9 cellular contexts compared by ENCODE assay signal in the genomic region with DNA sequence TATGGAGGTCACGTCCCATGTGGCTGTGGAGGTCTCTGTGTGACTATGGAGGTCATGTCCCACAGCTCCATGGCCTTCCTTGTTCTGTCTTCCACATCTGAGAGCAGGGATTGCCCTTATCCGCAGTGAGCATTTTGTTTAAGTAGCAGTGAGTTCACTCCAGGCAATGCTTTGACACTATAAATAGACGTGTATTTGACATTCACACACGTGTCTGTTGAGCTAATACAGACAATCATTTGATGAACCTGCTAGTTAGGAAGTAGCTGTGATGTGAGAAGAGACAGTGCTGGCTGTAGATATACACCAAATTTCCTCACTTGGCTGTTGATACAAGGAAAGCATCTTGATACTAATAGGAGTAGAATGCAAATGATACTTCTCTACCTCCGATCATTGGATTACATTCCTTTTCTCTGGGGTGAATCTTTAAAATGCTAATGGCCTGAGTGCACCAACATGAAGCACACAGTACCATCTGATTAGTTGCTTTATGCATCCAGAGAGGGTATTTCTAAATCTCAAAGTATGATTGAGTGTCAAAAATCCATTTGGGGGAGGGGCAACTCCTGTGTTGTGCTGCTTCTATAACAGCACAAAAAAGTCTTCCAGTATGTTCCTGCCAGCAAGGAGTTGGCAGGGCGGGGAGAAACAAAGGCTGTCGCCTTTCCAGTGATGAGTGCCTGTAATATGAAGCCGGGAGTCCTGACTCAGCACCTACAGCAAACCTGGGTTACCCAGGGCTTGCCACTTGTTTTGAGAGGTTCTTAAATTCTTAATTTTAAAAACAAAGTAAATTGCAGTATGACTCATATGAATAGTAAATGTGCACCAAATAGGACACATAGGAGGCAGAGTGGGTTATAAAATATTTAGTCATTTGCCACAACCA. TPM values are rescaled to one million over a fixed set of nuclear protein-coding genes. Genes with fewer than 3 reads are reported as not detected.
DNase-seq lines count a peak whose midpoint lies in the region; ATAC-seq, FAIRE-seq and TF ChIP-seq lines count a peak whose summit lies in the region.
"Had no signal": no experiment of that assay in that cellular context is flagged by ENCODE, and none has a peak within 500 bp of the region (broad histone marks: within the 10 kb centered on the region; RNA-seq: fewer than 3 reads in every experiment).

No MANE protein-coding gene starts in this region.

- TF ChIP-seq POLR2A in IMR-90 (IDR thresholded peaks at IDR 0.05; ENCODE audit: low read depth, low read length) = no peak

- no peak overlapping the region for H2BK120ac ChIP-seq in IMR-90 (ENCODE audit: low read depth, low read length)

- peak overlapping the region; percentile 1; the same call in 1 of the 2 replicates for H3K14ac ChIP-seq in IMR-90 (replicated peaks; ENCODE audit: low read depth, low read length)

- H3K27me3 ChIP-seq in IMR-90 (ENCODE audit: control insufficient read depth, insufficient read depth, low read length) (no peaks in the 10 kb centered on the region), astrocyte (ENCODE audit: insufficient read depth, low read length) (no peaks in the 10 kb centered on the region), keratinocyte (ENCODE audit: control insufficient read depth, extremely low read depth, insufficient read depth, low read length) (no peaks in the 10 kb centered on the region)

- peak overlapping the region; percentile 0; the same call in 1 of the 2 replicates for H3K27ac ChIP-seq in IMR-90 (ENCODE audit: insufficient read depth, low read length)
- H3K27ac ChIP-seq in astrocyte (ENCODE audit: low read depth, low read length) = peak overlapping the region; percentile 35
- H3K27ac ChIP-seq in keratinocyte (ENCODE audit: control insufficient read depth, insufficient read depth, low read length) = peak overlapping the region; percentile 45

- H3K18ac ChIP-seq in IMR-90 (ENCODE audit: low read depth, low read length) = no peak overlapping the region

- CTCF ChIA-PET in IMR-90 (lab: Yijun Ruan, JAX) = no interaction called here

- no peak for TF ChIP-seq RAD21 in IMR-90 (IDR thresholded peaks at IDR 0.05; ENCODE audit: low read length)

- peak overlapping the region; percentile 44 for H2AK9ac ChIP-seq in IMR-90 (replicated peaks; ENCODE audit: low read depth, low read length, poor library complexity)

- dilution Hi-C loops in IMR-90 (cut with HindIII; ENCODE audit: low sequenced_read_pairs, unreplicated experiment) (no loop called here), keratinocyte (cut with MboI; ENCODE audit: extremely low pct_ligation_motif_present, low sequenced_read_pairs) (no loop called here)

- H4K8ac ChIP-seq in IMR-90 (ENCODE audit: low read depth in 2 of 2, low read length in 2 of 2) = peak overlapping the region in 1 of 2 experiments; percentile 17; a peak in 1 of 4 replicates

- peaks cover 17 to 65% of the 10 kb centered on the region in 2 experiments for H3K79me1 ChIP-seq in IMR-90 (ENCODE audit: low read depth in 1 of 2, low read length in 2 of 2)

- peak overlapping the region; percentile 8; the same call in 1 of the 2 replicates for H3K4ac ChIP-seq in IMR-90 (ENCODE audit: low read depth, low read length)

- no peak overlapping the region; the same call in 1 of the 2 replicates for H3K56ac ChIP-seq in IMR-90 (ENCODE audit: extremely low read depth, insufficient read depth, low read length)

- in situ Hi-C loops in IMR-90 (cut with MboI; ENCODE audit: low sequenced_read_pairs) = no loop called here

- H3K9me3 ChIP-seq in IMR-90 (ENCODE audit: control insufficient read depth, insufficient read depth, low read length) (no peaks in the 10 kb centered on the region), astrocyte (ENCODE audit: insufficient read depth, low read depth, low read length) (no peaks in the 10 kb centered on the region), keratinocyte (ENCODE audit: control insufficient read depth, low read depth, low read length) (no peaks in the 10 kb centered on the region)

- no peaks in the 10 kb centered on the region for H3K27me3 Mint-ChIP-seq in astrocyte (ENCODE audit: low read depth, unreplicated experiment)
- no peaks in the 10 kb centered on the region for H3K27me3 Mint-ChIP-seq in stimulated activated memory B cell treated with anti-CD40 and anti-IgM and Interleukin-4, amounts not matched to agents 10 μg/mL and 1 μg/mL and 100 μg/mL, for 72 hours

- WGBS in IMR-90 (ENCODE audit: extremely low coverage in 2 of 2, insufficient read length in 1 of 2), 2 experiments = 7% methylated on average over 2 of the region's 8 CpGs; no CpG with 5 or more reads in 1 of the 2 experiments

- ATAC-seq in IMR-90 (ENCODE audit: low read depth) = peak; percentile 74
- ATAC-seq in stimulated activated memory B cell treated with anti-CD40 and anti-IgM and Interleukin-4, amounts not matched to agents 10 μg/mL and 1 μg/mL and 100 μg/mL, for 72 hours = no peak
- ATAC-seq in GM21367 (IDR thresholded peaks at IDR 0.05; ENCODE audit: unreplicated experiment) = no peak
- ATAC-seq in HG02840 (IDR thresholded peaks at IDR 0.05; ENCODE audit: low FRiP score, unreplicated experiment) = no peak

- BruUV-seq in IMR-90 (replicated peaks; lab: Mats Ljungman, UMichigan) = no TSS peak

- peak overlapping the region; percentile 48 for H2BK5ac ChIP-seq in IMR-90 (ENCODE audit: low read depth, low read length, poor library complexity, severe bottlenecking)

- TF ChIP-seq CTCF in IMR-90 (conservative IDR thresholded peaks at IDR 0.05; ENCODE audit: low read depth, low read length) (no peak), astrocyte (IDR thresholded peaks at IDR 0.05; ENCODE audit: insufficient read depth, low read depth, low read length) (no peak), keratinocyte (optimal IDR thresholded peaks at IDR 0.05 in 1 of 3, IDR thresholded peaks at IDR 0.05 in 1 of 3, conservative IDR thresholded peaks at IDR 0.05 in 1 of 3; ENCODE audit: extremely low read depth in 1 of 3, insufficient read depth in 2 of 3, low read length in 3 of 3) (no peak)

- H3K79me2 ChIP-seq in astrocyte (ENCODE audit: insufficient read depth, low read length) (peaks cover 100% of the 10 kb centered on the region), keratinocyte (ENCODE audit: control insufficient read depth, insufficient read depth, low read length) (peaks cover 100% of the 10 kb centered on the region)

- intact Hi-C loops in IMR-90 (cut with micrococcal nuclease) = loop anchor here (2.0 to 5.0 kb wide), 2 partner anchors 38 to 179 kb away; no protein-coding TSS in a partner anchor

- H4K5ac ChIP-seq in IMR-90 (ENCODE audit: low read depth, low read length) = no peak overlapping the region

- H3K4me1 ChIP-seq in IMR-90 (ENCODE audit: control insufficient read depth, insufficient read depth, low read length) = peaks cover 30% of the 10 kb centered on the region
- peaks cover 16% of the 10 kb centered on the region for H3K4me1 ChIP-seq in astrocyte (ENCODE audit: insufficient read depth, low read length)
- H3K4me1 ChIP-seq in keratinocyte (ENCODE audit: control insufficient read depth, extremely low read depth, insufficient read depth, low read length) = peaks cover 18% of the 10 kb centered on the region

- no peak overlapping the region for H2AFZ ChIP-seq in IMR-90 (replicated peaks; ENCODE audit: low read length, poor library complexity)
- no peak overlapping the region for H2AFZ ChIP-seq in astrocyte (ENCODE audit: low read depth, low read length)
- no peak overlapping the region for H2AFZ ChIP-seq in keratinocyte (ENCODE audit: control insufficient read depth, low read length)

- no peak overlapping the region; the same call in 1 of the 2 replicates for H3K9ac ChIP-seq in IMR-90 (ENCODE audit: low read depth, low read length)
- H3K9ac ChIP-seq in astrocyte (ENCODE audit: low read length) = peak overlapping the region; percentile 44
- H3K9ac ChIP-seq in keratinocyte (ENCODE audit: control insufficient read depth, extremely low read depth, insufficient read depth, low read length) = peak overlapping the region; percentile 2

- H4K91ac ChIP-seq in IMR-90 (ENCODE audit: insufficient read depth, low read depth, low read length) = no peak overlapping the region

- H3K9me1 ChIP-seq in IMR-90 (ENCODE audit: insufficient read depth, low read length) = peaks cover 43% of the 10 kb centered on the region
- peaks cover 15% of the 10 kb centered on the region for H3K9me1 ChIP-seq in keratinocyte (ENCODE audit: control insufficient read depth, extremely low read depth, insufficient read depth, low read length)

- H3K23ac ChIP-seq in IMR-90 (ENCODE audit: low read depth, low read length) = peak overlapping the region; percentile 47; the same call in 1 of the 2 replicates

- H3K36me3 ChIP-seq in IMR-90 (ENCODE audit: control insufficient read depth, insufficient read depth, low read length) (peaks cover 25% of the 10 kb centered on the region), astrocyte (ENCODE audit: insufficient read depth, low read length) (peaks cover 27% of the 10 kb centered on the region), keratinocyte (ENCODE audit: control insufficient read depth in 2 of 2, extremely low read depth in 1 of 2, insufficient read depth in 2 of 2, low read length in 2 of 2) (peaks cover 13 to 23% of the 10 kb centered on the region in 2 experiments)

- no peak overlapping the region for H2BK15ac ChIP-seq in IMR-90 (ENCODE audit: low read depth, low read length)

- no peak overlapping the region for H3K4me3 ChIP-seq in IMR-90 (ENCODE audit: insufficient read depth, low read depth, low read length)
- H3K4me3 ChIP-seq in astrocyte (ENCODE audit: insufficient read depth, low read depth, low read length) = no peak overlapping the region
- peak overlapping the region in 1 of 3 experiments; percentile 14 for H3K4me3 ChIP-seq in keratinocyte (ENCODE audit: control insufficient read depth in 2 of 3, extremely low read depth in 1 of 3, insufficient read depth in 2 of 3, low read depth in 1 of 3, low read length in 3 of 3)

- no peak for FAIRE-seq in astrocyte (lab: Jason Lieb, UNC)
- peak; percentile 73 for FAIRE-seq in keratinocyte (lab: Jason Lieb, UNC)

- no peak overlapping the region for H3K4me3 Mint-ChIP-seq in astrocyte (ENCODE audit: unreplicated experiment)
- H3K4me3 Mint-ChIP-seq in stimulated activated memory B cell treated with anti-CD40 and anti-IgM and Interleukin-4, amounts not matched to agents 10 μg/mL and 1 μg/mL and 100 μg/mL, for 72 hours = no peak overlapping the region

- H3K9me3 Mint-ChIP-seq in astrocyte (ENCODE audit: unreplicated experiment) = no peaks in the 10 kb centered on the region
- H3K9me3 Mint-ChIP-seq in stimulated activated memory B cell treated with anti-CD40 and anti-IgM and Interleukin-4, amounts not matched to agents 10 μg/mL and 1 μg/mL and 100 μg/mL, for 72 hours = no peaks in the 10 kb centered on the region

- POLR2A ChIA-PET in IMR-90 (lab: Charles Lee; ENCODE audit: unreplicated experiment) = no interaction called here

- peaks cover 8% of the 10 kb centered on the region for H3K4me1 Mint-ChIP-seq in astrocyte (ENCODE audit: low read depth, unreplicated experiment)
- H3K4me1 Mint-ChIP-seq in stimulated activated memory B cell treated with anti-CD40 and anti-IgM and Interleukin-4, amounts not matched to agents 10 μg/mL and 1 μg/mL and 100 μg/mL, for 72 hours = peaks cover 16% of the 10 kb centered on the region

- no peak overlapping the region for H2BK20ac ChIP-seq in IMR-90 (ENCODE audit: low read depth, low read length)

- peak overlapping the region; percentile 35 for H2AK5ac ChIP-seq in IMR-90 (ENCODE audit: low read depth, low read length)

- peaks cover 90% of the 10 kb centered on the region for H4K20me1 ChIP-seq in IMR-90 (ENCODE audit: insufficient read depth, low read length)
- peaks cover 90% of the 10 kb centered on the region for H4K20me1 ChIP-seq in astrocyte (ENCODE audit: insufficient read depth, low read length)
- peaks cover 59% of the 10 kb centered on the region for H4K20me1 ChIP-seq in keratinocyte (ENCODE audit: control insufficient read depth, extremely low read depth, insufficient read depth, low read length)

- H3K36me3 Mint-ChIP-seq in astrocyte (ENCODE audit: low read depth, unreplicated experiment) = peaks cover 11% of the 10 kb centered on the region
- H3K36me3 Mint-ChIP-seq in stimulated activated memory B cell treated with anti-CD40 and anti-IgM and Interleukin-4, amounts not matched to agents 10 μg/mL and 1 μg/mL and 100 μg/mL, for 72 hours = peaks cover 22% of the 10 kb centered on the region

- H3K4me2 ChIP-seq in IMR-90 (ENCODE audit: low read depth, low read length) = peak overlapping the region; percentile 83
- H3K4me2 ChIP-seq in astrocyte (ENCODE audit: low read length) = peak overlapping the region; percentile 76
- peak overlapping the region; percentile 61 for H3K4me2 ChIP-seq in keratinocyte (ENCODE audit: control insufficient read depth, extremely low read depth, insufficient read depth, low read depth, low read length)

- peak overlapping the region; percentile 44 for H3K27ac Mint-ChIP-seq in astrocyte (ENCODE audit: unreplicated experiment)
- H3K27ac Mint-ChIP-seq in stimulated activated memory B cell treated with anti-CD40 and anti-IgM and Interleukin-4, amounts not matched to agents 10 μg/mL and 1 μg/mL and 100 μg/mL, for 72 hours = no peak overlapping the region

- DNase-seq in COR-L47 (lab: John Stamatoyannopoulos, UW) (peak; percentile 16), IMR-90 (peak; percentile 74), astrocyte (ENCODE audit: low read depth) (peak; percentile 78), keratinocyte (ENCODE audit: low read depth, low spot score) (peak; percentile 36)
- no peak for DNase-seq in activated CD4-positive, CD25-positive, alpha-beta regulatory T cell (lab: John Stamatoyannopoulos, UW)

RNA-seq across cellular contexts. Expression of gene CUL4A, which starts 7.0 kb away (rescaled TPM):
- total RNA-seq in IMR-90 (2012; rRNA removed) (128 and 146 TPM in 2 replicates), astrocyte (71.3 and 81.3 TPM in 2 replicates)
- polyA plus RNA-seq in IMR-90 (2012; rRNA removed) (68.7 and 86.0 TPM in 2 replicates), keratinocyte (35.8 to 69.3 TPM (median 57.3 TPM) in 3 replicates)
- 35.5 and 36.9 TPM in 2 replicates for polyA plus RNA-seq in IMR-90 (2012; cell fraction: cytosol; rRNA removed)
- polyA plus RNA-seq in IMR-90 (2012; cell fraction: nucleus; rRNA removed; ENCODE audit: low replicate concordance) = 77.4 and 122 TPM in 2 replicates
- polyA plus RNA-seq in keratinocyte (2011; ENCODE audit: low read depth) = 41.4 TPM
- polyA plus RNA-seq in keratinocyte (2011; cell fraction: cytosol; rRNA removed) = 44.8 and 50.9 TPM in 2 replicates
- polyA plus RNA-seq in keratinocyte (2011; cell fraction: nucleus; rRNA removed) = 77.3 and 80.6 TPM in 2 replicates
- 45.1 and 62.0 TPM in 2 replicates for polyA plus RNA-seq in keratinocyte (2012; ENCODE audit: low replicate concordance)
- polyA minus RNA-seq in keratinocyte = 41.4 to 53.7 TPM (median 51.3 TPM) in 3 replicates
- polyA minus RNA-seq in keratinocyte (2011; cell fraction: cytosol; rRNA and poly(A)+ RNA removed) = 27.0 TPM
- 31.8 and 57.9 TPM in 2 replicates for polyA minus RNA-seq in keratinocyte (2011; cell fraction: nucleus; rRNA and poly(A)+ RNA removed)

RNA-seq across cellular contexts. Expression of gene PCID2, which starts 7.9 kb away (rescaled TPM):
- total RNA-seq in IMR-90 (2012; rRNA removed) = 72.8 and 90.9 TPM in 2 replicates
- polyA plus RNA-seq in IMR-90 (2012; rRNA removed) = 71.7 and 83.5 TPM in 2 replicates
- polyA plus RNA-seq in IMR-90 (2012; cell fraction: cytosol; rRNA removed) = 25.2 and 46.9 TPM in 2 replicates
- polyA plus RNA-seq in IMR-90 (2012; cell fraction: nucleus; rRNA removed; ENCODE audit: low replicate concordance) = 56.5 and 157 TPM in 2 replicates
- 29.6 and 31.5 TPM in 2 replicates for total RNA-seq in astrocyte
- polyA plus RNA-seq in keratinocyte = 52.7 to 76.5 TPM (median 64.8 TPM) in 3 replicates
- 21.2 TPM for polyA plus RNA-seq in keratinocyte (2011; ENCODE audit: low read depth)
- polyA plus RNA-seq in keratinocyte (2011; cell fraction: cytosol; rRNA removed) = 29.7 and 49.2 TPM in 2 replicates
- polyA plus RNA-seq in keratinocyte (2011; cell fraction: nucleus; rRNA removed) = 87.9 and 106 TPM in 2 replicates
- polyA plus RNA-seq in keratinocyte (2012; ENCODE audit: low replicate concordance) = 31.4 and 32.0 TPM in 2 replicates
- polyA minus RNA-seq in keratinocyte = 18.6 to 45.0 TPM (median 39.5 TPM) in 3 replicates
- 15.5 TPM for polyA minus RNA-seq in keratinocyte (2011; cell fraction: cytosol; rRNA and poly(A)+ RNA removed)
- 30.6 and 42.4 TPM in 2 replicates for polyA minus RNA-seq in keratinocyte (2011; cell fraction: nucleus; rRNA and poly(A)+ RNA removed)

RNA-seq across cellular contexts. Expression of gene PROZ, which starts 58.0 kb away (rescaled TPM):
- total RNA-seq in IMR-90 (2012; rRNA removed) (not detected in 2 replicates), astrocyte (not detected in 2 replicates)
- polyA plus RNA-seq in IMR-90 (2012; rRNA removed) (not detected in 2 replicates), keratinocyte (not detected in 3 replicates)
- not detected in 2 replicates for polyA plus RNA-seq in IMR-90 (2012; cell fraction: cytosol; rRNA removed)
- polyA plus RNA-seq in IMR-90 (2012; cell fraction: nucleus; rRNA removed; ENCODE audit: low replicate concordance) = not detected in 2 replicates
- not detected for polyA plus RNA-seq in keratinocyte (2011; ENCODE audit: low read depth)
- polyA plus RNA-seq in keratinocyte (2011; cell fraction: cytosol; rRNA removed) = not detected in 2 replicates
- polyA plus RNA-seq in keratinocyte (2011; cell fraction: nucleus; rRNA removed) = not detected in 2 replicates
- 0.14 and 0.28 TPM in 2 replicates for polyA plus RNA-seq in keratinocyte (2012; ENCODE audit: low replicate concordance)
- not detected in 3 replicates for polyA minus RNA-seq in keratinocyte
- not detected for polyA minus RNA-seq in keratinocyte (2011; cell fraction: cytosol; rRNA and poly(A)+ RNA removed)
- polyA minus RNA-seq in keratinocyte (2011; cell fraction: nucleus; rRNA and poly(A)+ RNA removed) = not detected in 2 replicates
- polyA plus RNA-seq: adipose tissue had no signal

Comparison
In these comparisons a context has a peak if more than half of its experiments do, and no peak if none do; other contexts are left out.
1. DNase-seq: peak in COR-L47 (single experiment), IMR-90 (single experiment), astrocyte (single experiment) and keratinocyte (single experiment); none in activated CD4-positive, CD25-positive, alpha-beta regulatory T cell (0 of 4).
2. Peak in every context shown above with its lines, with median percentiles within 50 percentile points of each other: H3K27ac ChIP-seq and H3K4me2 ChIP-seq.